11 cellular contexts compared by ENCODE assay signal in genomic region chr13:94858856-94859811, GRCh38.
DNase-seq lines count a peak whose midpoint lies in the region; ATAC-seq and TF ChIP-seq lines count a peak whose summit lies in the region.
"Had no signal": no experiment of that assay in that cellular context is flagged by ENCODE, and none has a peak within 500 bp of the region (broad histone marks: within the 10 kb centered on the region; RNA-seq: fewer than 3 reads in every experiment).

No MANE protein-coding gene starts in this region.

- CTCF ChIA-PET in WTC11 (lab: Charles Lee): interaction anchor here (1.0 kb wide), 1 partner anchor 330 kb away, joined by 3 read pairs; no protein-coding TSS in a partner anchor
- CTCF ChIA-PET in activated CD4-positive, alpha-beta memory T cell treated with anti-CD3 and anti-CD28 coated beads, Interleukin-2, amount 10 ng/mL, durations not matched to agents 7 days and 5 days (lab: Charles Lee): no interaction called here

- WGBS in mesenchymal stem cell: 32% methylated on average over 18 of the region's 19 CpGs
- WGBS in thyroid gland, 2 donors: 59 to 74% methylated on average over 15 to 16 of the region's 19 CpGs

- intact Hi-C loops in thyroid gland (cut with DNase I): no loop called here

- H3K4me3 Mint-ChIP-seq in WTC11: no peak overlapping the region
- H3K4me3 Mint-ChIP-seq in activated CD4-positive, alpha-beta memory T cell treated with anti-CD3 and anti-CD28 coated beads, Interleukin-2, amount 10 ng/mL, durations not matched to agents 7 days and 5 days: no peak overlapping the region
- H3K4me3 Mint-ChIP-seq: activated CD4-positive, alpha-beta T cell treated with anti-CD3 and anti-CD28 coated beads for 36 hours had no signal

- peaks cover 7% of the 10 kb centered on the region; the same call in 1 of the 2 replicates for H3K36me3 Mint-ChIP-seq in WTC11
- no peaks in the 10 kb centered on the region for H3K36me3 Mint-ChIP-seq in activated CD4-positive, alpha-beta memory T cell treated with anti-CD3 and anti-CD28 coated beads, Interleukin-2, amount 10 ng/mL, durations not matched to agents 7 days and 5 days (ENCODE audit: low read depth)

- H3K4me2 ChIP-seq in fibroblast of lung (ENCODE audit: extremely low read depth, insufficient read depth, low read length) (no peak overlapping the region), mesenchymal stem cell (ENCODE audit: low read length, poor library complexity, severe bottlenecking) (no peak overlapping the region)

- H3K9ac ChIP-seq in fibroblast of lung (ENCODE audit: insufficient read depth, low read length) (no peak overlapping the region), mesenchymal stem cell (ENCODE audit: low read length) (no peak overlapping the region)

- H4K91ac ChIP-seq in mesenchymal stem cell (ENCODE audit: low read length): no peak overlapping the region

- POLR2A ChIA-PET in WTC11 (lab: Charles Lee): interaction anchor here (1.0 kb wide), 1 partner anchor 10 kb away, joined by 3 read pairs; no protein-coding TSS in a partner anchor
- POLR2A ChIA-PET in activated CD4-positive, alpha-beta memory T cell treated with anti-CD3 and anti-CD28 coated beads, Interleukin-2, amount 10 ng/mL, durations not matched to agents 7 days and 5 days (lab: Charles Lee): no interaction called here

- H3K9me3 Mint-ChIP-seq in WTC11: peaks cover 9% of the 10 kb centered on the region
- H3K9me3 Mint-ChIP-seq in activated CD4-positive, alpha-beta memory T cell treated with anti-CD3 and anti-CD28 coated beads, Interleukin-2, amount 10 ng/mL, durations not matched to agents 7 days and 5 days: no peaks in the 10 kb centered on the region

- TF ChIP-seq POLR2A in thyroid gland (IDR thresholded peaks at IDR 0.05): no peak

- DNase-seq in WTC11 (ENCODE audit: low spot score): no peak
- DNase-seq in fibroblast of lung (ENCODE audit: low read depth in 2 of 2): peak; percentile 30 to 38
- peak; percentile 94 for DNase-seq in mesenchymal stem cell
- peak; percentile 30 to 37 for DNase-seq in thyroid gland
- DNase-seq in activated CD4-positive, alpha-beta memory T cell treated with anti-CD3 and anti-CD28 coated beads, Interleukin-2, amount 10 ng/mL, durations not matched to agents 7 days and 5 days: no peak
- no peak for DNase-seq in SIG-M5 treated with dmso at 0.1 percent for 504 hours (lab: John Stamatoyannopoulos, UW; ENCODE audit: unreplicated experiment)
- no peak for DNase-seq in stimulated activated naive CD4-positive, alpha-beta T cell (lab: John Stamatoyannopoulos, UW)
- DNase-seq: activated CD4-positive, alpha-beta T cell treated with anti-CD3 and anti-CD28 coated beads for 36 hours; amniotic stem cell; DND-41; NCI-H2171 had no signal

- no peak overlapping the region for H2AK5ac ChIP-seq in mesenchymal stem cell (ENCODE audit: low read length, severe bottlenecking)

- H3K14ac ChIP-seq in mesenchymal stem cell (ENCODE audit: low read length in 2 of 2): peak overlapping the region in 1 of 2 experiments; percentile 11

- no peaks in the 10 kb centered on the region for H3K79me1 ChIP-seq in mesenchymal stem cell (replicated peaks; ENCODE audit: low read length, poor library complexity, severe bottlenecking)

- H2BK15ac ChIP-seq in mesenchymal stem cell (ENCODE audit: low read depth, poor library complexity, severe bottlenecking): no peak overlapping the region

- H2BK12ac ChIP-seq in mesenchymal stem cell (ENCODE audit: low read length in 2 of 2): peak overlapping the region; percentile 28 to 82

- peak overlapping the region; percentile 89 for H4K8ac ChIP-seq in mesenchymal stem cell (ENCODE audit: low read length)

- peaks cover 13% of the 10 kb centered on the region for H3K4me1 Mint-ChIP-seq in WTC11
- H3K4me1 Mint-ChIP-seq in activated CD4-positive, alpha-beta memory T cell treated with anti-CD3 and anti-CD28 coated beads, Interleukin-2, amount 10 ng/mL, durations not matched to agents 7 days and 5 days: peaks cover 11% of the 10 kb centered on the region

- H3K27ac Mint-ChIP-seq in WTC11: no peak overlapping the region
- H3K27ac Mint-ChIP-seq in activated CD4-positive, alpha-beta memory T cell treated with anti-CD3 and anti-CD28 coated beads, Interleukin-2, amount 10 ng/mL, durations not matched to agents 7 days and 5 days: no peak overlapping the region
- H3K27ac Mint-ChIP-seq: activated CD4-positive, alpha-beta T cell treated with anti-CD3 and anti-CD28 coated beads for 36 hours had no signal

- no peaks in the 10 kb centered on the region for H3K79me2 ChIP-seq in fibroblast of lung (ENCODE audit: control insufficient read depth, insufficient read depth, low read length)

- H2BK120ac ChIP-seq in mesenchymal stem cell (ENCODE audit: low read depth, low read length): no peak overlapping the region

- H3K9me3 ChIP-seq in fibroblast of lung (ENCODE audit: control insufficient read depth, insufficient read depth, low read depth, low read length): no peaks in the 10 kb centered on the region
- no peaks in the 10 kb centered on the region for H3K9me3 ChIP-seq in mesenchymal stem cell (ENCODE audit: control insufficient read depth, low read length)
- H3K9me3 ChIP-seq in thyroid gland: no peaks in the 10 kb centered on the region

- no peaks in the 10 kb centered on the region for H3K27me3 Mint-ChIP-seq in WTC11 (ENCODE audit: low read depth)
- H3K27me3 Mint-ChIP-seq in activated CD4-positive, alpha-beta memory T cell treated with anti-CD3 and anti-CD28 coated beads, Interleukin-2, amount 10 ng/mL, durations not matched to agents 7 days and 5 days: peaks cover 20% of the 10 kb centered on the region
- H3K27me3 Mint-ChIP-seq: activated CD4-positive, alpha-beta T cell treated with anti-CD3 and anti-CD28 coated beads for 36 hours had no signal

- H3K4me1 ChIP-seq in fibroblast of lung (ENCODE audit: control insufficient read depth, extremely low read depth, insufficient read depth, low read length) (no peaks in the 10 kb centered on the region), mesenchymal stem cell (ENCODE audit: control insufficient read depth, insufficient read depth, low read depth, low read length) (no peaks in the 10 kb centered on the region), thyroid gland (peaks cover 0 to 6% of the 10 kb centered on the region in 2 donors)

- peak; percentile 82 for ATAC-seq in WTC11
- ATAC-seq: activated CD4-positive, alpha-beta T cell treated with anti-CD3 and anti-CD28 coated beads for 36 hours had no signal

- TF ChIP-seq CTCF in WTC11 (IDR thresholded peaks at IDR 0.05): no peak
- TF ChIP-seq CTCF in fibroblast of lung (conservative IDR thresholded peaks at IDR 0.05 in 1 of 2, IDR thresholded peaks at IDR 0.05 in 1 of 2; ENCODE audit: low read depth in 1 of 2, low read length in 2 of 2): no peak
- no peak for TF ChIP-seq CTCF in thyroid gland (IDR thresholded peaks at IDR 0.05)

- H3K4me3 ChIP-seq in fibroblast of lung (replicated peaks in 1 of 4; ENCODE audit: control extremely low read depth in 1 of 4, insufficient read depth in 1 of 4, low read depth in 3 of 4, low read length in 4 of 4) (no peak overlapping the region), mesenchymal stem cell (ENCODE audit: insufficient read depth in 1 of 2, low read depth in 1 of 2, low read length in 2 of 2) (no peak overlapping the region), thyroid gland (replicated peaks in 1 of 3) (no peak overlapping the region)

- peak overlapping the region in 1 of 2 experiments; percentile 75 for H3K4ac ChIP-seq in mesenchymal stem cell (ENCODE audit: low read depth in 1 of 2, low read length in 2 of 2)

- H3K18ac ChIP-seq in mesenchymal stem cell (ENCODE audit: low read depth in 1 of 2, low read length in 2 of 2): peak overlapping the region in 1 of 2 experiments; percentile 89

- H2AFZ ChIP-seq in fibroblast of lung (ENCODE audit: low read length) (no peak overlapping the region), mesenchymal stem cell (ENCODE audit: low read depth, low read length) (no peak overlapping the region)

- H2BK5ac ChIP-seq in mesenchymal stem cell (ENCODE audit: low read depth, low read length, poor library complexity, severe bottlenecking): no peak overlapping the region

- H3K36me3 ChIP-seq in fibroblast of lung (ENCODE audit: control insufficient read depth, insufficient read depth, low read length): no peaks in the 10 kb centered on the region
- H3K36me3 ChIP-seq in mesenchymal stem cell (ENCODE audit: control insufficient read depth in 1 of 2, insufficient read depth in 2 of 2, low read depth in 1 of 2, low read length in 2 of 2): no peaks in the 10 kb centered on the region
- H3K36me3 ChIP-seq in thyroid gland: no peaks in the 10 kb centered on the region

- H3K27me3 ChIP-seq in fibroblast of lung (ENCODE audit: control insufficient read depth, insufficient read depth, low read length) (peaks cover 4% of the 10 kb centered on the region), mesenchymal stem cell (ENCODE audit: control insufficient read depth in 1 of 2, insufficient read depth in 1 of 2, low read length in 2 of 2) (peaks cover 8 to 15% of the 10 kb centered on the region in 2 experiments), thyroid gland (no peaks in the 10 kb centered on the region)

- H4K20me1 ChIP-seq in fibroblast of lung (ENCODE audit: control insufficient read depth, extremely low read depth, insufficient read depth, low read length): no peaks in the 10 kb centered on the region

- no peak overlapping the region for H3K23ac ChIP-seq in mesenchymal stem cell (ENCODE audit: low read length in 2 of 2)

- H3K27ac ChIP-seq in fibroblast of lung (ENCODE audit: insufficient read depth, low read length): no peak overlapping the region
- no peak overlapping the region for H3K27ac ChIP-seq in mesenchymal stem cell (ENCODE audit: low read length, poor library complexity, severe bottlenecking)
- peak overlapping the region in 1 of 3 donors; percentile 24 for H3K27ac ChIP-seq in thyroid gland

TF ChIP-seq in WTC11, 78 proteins besides CTCF, POLR2A, EP300 and RAD21:
- TF ChIP-seq, protein P1, sequence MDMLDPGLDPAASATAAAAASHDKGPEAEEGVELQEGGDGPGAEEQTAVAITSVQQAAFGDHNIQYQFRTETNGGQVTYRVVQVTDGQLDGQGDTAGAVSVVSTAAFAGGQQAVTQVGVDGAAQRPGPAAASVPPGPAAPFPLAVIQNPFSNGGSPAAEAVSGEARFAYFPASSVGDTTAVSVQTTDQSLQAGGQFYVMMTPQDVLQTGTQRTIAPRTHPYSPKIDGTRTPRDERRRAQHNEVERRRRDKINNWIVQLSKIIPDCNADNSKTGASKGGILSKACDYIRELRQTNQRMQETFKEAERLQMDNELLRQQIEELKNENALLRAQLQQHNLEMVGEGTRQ (CRISPR knock-in tag; IDR thresholded peaks at IDR 0.05): no peak

Comparison
In these comparisons a context has a peak if more than half of its experiments do, and no peak if none do; other contexts are left out.
1. DNase-seq: peak in fibroblast of lung (2 of 2), mesenchymal stem cell (single experiment) and thyroid gland (2 of 2); none in WTC11 (single experiment), activated CD4-positive, alpha-beta memory T cell treated with anti-CD3 and anti-CD28 coated beads, Interleukin-2, amount 10 ng/mL, durations not matched to agents 7 days and 5 days (single experiment), SIG-M5 treated with dmso at 0.1 percent for 504 hours (single experiment) and stimulated activated naive CD4-positive, alpha-beta T cell (0 of 6).